Comparison of ENCODE assay signal across 8 cellular contexts in genomic region chr12:11580125-11580751, GRCh38.
DNase-seq lines count a peak whose midpoint lies in the region; ATAC-seq and TF ChIP-seq lines count a peak whose summit lies in the region.

No MANE protein-coding gene starts in this region.

- peaks cover 6% of the 10 kb centered on the region for H3K4me1 Mint-ChIP-seq in T-helper 2 cell treated with Interferon-gamma antibody and Interleukin-4, amounts not matched to agents 5 μg/mL and 100 μg/mL, for 36 hours (ENCODE audit: low read depth)

- H3K4me1 ChIP-seq in PC-9 (replicated peaks; ENCODE audit: insufficient read depth) (peaks cover 54% of the 10 kb centered on the region), stomach (peaks cover 7 to 23% (median 15%) of the 10 kb centered on the region in 4 donors)

- H3K27ac ChIP-seq in PC-9 (peak overlapping the region; percentile 94), stomach (peak overlapping the region in 3 of 5 donors; percentile 47 to 63 (median 58))

- H3K4me3 ChIP-seq in GM12875 (ENCODE audit: low read depth, low read length) (no peak overlapping the region), PC-9 (no peak overlapping the region), stomach (no peak overlapping the region)

- TF ChIP-seq POLR2A in stomach (IDR thresholded peaks at IDR 0.05), result no peak

- no peaks in the 10 kb centered on the region for H3K9me3 Mint-ChIP-seq in T-helper 2 cell treated with Interferon-gamma antibody and Interleukin-4, amounts not matched to agents 5 μg/mL and 100 μg/mL, for 36 hours

- intact Hi-C loops in PC-9 (cut with micrococcal nuclease; ENCODE audit: unreplicated experiment) (loop anchor here (1.0 to 2.0 kb wide), 9 partner anchors 26 to 1124 kb away; partner anchors contain the start of gene ETV6), stomach (cut with DNase I; ENCODE audit: low total_unique reads) (loop anchor here (5.0 kb wide), 1 partner anchor 452 kb away; no protein-coding TSS in a partner anchor)

- H3K27me3 ChIP-seq in PC-9 (ENCODE audit: insufficient read depth, low read depth) (no peaks in the 10 kb centered on the region), stomach (no peaks in the 10 kb centered on the region)

- H3F3A ChIP-seq in PC-9 (ENCODE audit: insufficient read depth, low read depth), result peaks cover 25% of the 10 kb centered on the region

- CTCF ChIA-PET in PC-9 (lab: Charles Lee), result interaction anchor here (0.6 to 2.2 kb wide), 14 partner anchors 10 to 466 kb away, joined by 3 to 33 read pairs (median 3); no protein-coding TSS in a partner anchor

- H3K4me2 ChIP-seq in PC-9, result peak overlapping the region; percentile 64

- no peak for TF ChIP-seq EP300 in stomach (IDR thresholded peaks at IDR 0.05)

- TF ChIP-seq CTCF in GM12875 (IDR thresholded peaks at IDR 0.05; ENCODE audit: borderline replicate concordance, insufficient read depth, low read depth, low read length), result peak; percentile 14; the same call in 1 of the 2 replicates
- no peak for TF ChIP-seq CTCF in PC-9 (conservative IDR thresholded peaks at IDR 0.05)
- TF ChIP-seq CTCF in stomach (IDR thresholded peaks at IDR 0.05), result no peak

- H2AFZ ChIP-seq in PC-9, result no peak overlapping the region

- DNase-seq in PC-9, result peak; percentile 91 to 98
- DNase-seq in fibroblast of the conjunctiva (ENCODE audit: low read depth), result peak; percentile 84
- DNase-seq in stomach, result peak; percentile 32
- DNase-seq in 8988T, result no peak
- DNase-seq in activated effector memory CD4-positive, alpha-beta T cell treated with Interleukin-2 at 50 U/mL for 16 hours, result no peak
- DNase-seq in T-helper 2 cell treated with Interferon-gamma antibody and Interleukin-4, amounts not matched to agents 5 μg/mL and 100 μg/mL, for 36 hours (ENCODE audit: low spot score), result no peak

- no peak overlapping the region for H3K4me3 Mint-ChIP-seq in T-helper 2 cell treated with Interferon-gamma antibody and Interleukin-4, amounts not matched to agents 5 μg/mL and 100 μg/mL, for 36 hours

- no peak overlapping the region for H3K27ac Mint-ChIP-seq in T-helper 2 cell treated with Interferon-gamma antibody and Interleukin-4, amounts not matched to agents 5 μg/mL and 100 μg/mL, for 36 hours

- peaks cover 16% of the 10 kb centered on the region for H3K9me3 ChIP-seq in PC-9 (ENCODE audit: insufficient read depth, low read depth)
- H3K9me3 ChIP-seq in stomach, result no peaks in the 10 kb centered on the region

- no peaks in the 10 kb centered on the region for H3K9me2 ChIP-seq in PC-9 (ENCODE audit: insufficient read depth)

- ATAC-seq in HG03378 (IDR thresholded peaks at IDR 0.05; ENCODE audit: unreplicated experiment), result no peak

- no peaks in the 10 kb centered on the region; the same call in 1 of the 2 replicates for H3K36me3 ChIP-seq in PC-9 (ENCODE audit: low read depth)
- no peaks in the 10 kb centered on the region for H3K36me3 ChIP-seq in stomach

- no peaks in the 10 kb centered on the region for H3K36me3 Mint-ChIP-seq in T-helper 2 cell treated with Interferon-gamma antibody and Interleukin-4, amounts not matched to agents 5 μg/mL and 100 μg/mL, for 36 hours (ENCODE audit: low read depth)

- H3K79me2 ChIP-seq in PC-9 (ENCODE audit: low read depth), result no peaks in the 10 kb centered on the region

- POLR2A ChIA-PET in PC-9 (lab: Charles Lee; ENCODE audit: unreplicated experiment), result interaction anchor here (0.5 to 1.5 kb wide), 20 partner anchors 10 to 1930 kb away, joined by 3 to 13 read pairs (median 4); no protein-coding TSS in a partner anchor

- H4K20me1 ChIP-seq in PC-9 (ENCODE audit: insufficient read depth), result no peaks in the 10 kb centered on the region

- peaks cover 35% of the 10 kb centered on the region for H3K27me3 Mint-ChIP-seq in T-helper 2 cell treated with Interferon-gamma antibody and Interleukin-4, amounts not matched to agents 5 μg/mL and 100 μg/mL, for 36 hours (ENCODE audit: low read depth)

- no TSS peak for BruUV-seq in PC-9 (replicated peaks; lab: Mats Ljungman, UMichigan)

- WGBS in stomach, 5 donors, result 19 to 33% (median 31%) methylated on average over 2 of the region's 2 CpGs

Comparison
In these comparisons a context has a peak if more than half of its experiments do, and no peak if none do; other contexts are left out.
1. DNase-seq: peak in PC-9 (2 of 2), fibroblast of the conjunctiva (single experiment) and stomach (single experiment); none in 8988T (single experiment), activated effector memory CD4-positive, alpha-beta T cell treated with Interleukin-2 at 50 U/mL for 16 hours (single experiment) and T-helper 2 cell treated with Interferon-gamma antibody and Interleukin-4, amounts not matched to agents 5 μg/mL and 100 μg/mL, for 36 hours (single experiment).